ENCODE assay signal across 10 cellular contexts in the genomic region with DNA sequence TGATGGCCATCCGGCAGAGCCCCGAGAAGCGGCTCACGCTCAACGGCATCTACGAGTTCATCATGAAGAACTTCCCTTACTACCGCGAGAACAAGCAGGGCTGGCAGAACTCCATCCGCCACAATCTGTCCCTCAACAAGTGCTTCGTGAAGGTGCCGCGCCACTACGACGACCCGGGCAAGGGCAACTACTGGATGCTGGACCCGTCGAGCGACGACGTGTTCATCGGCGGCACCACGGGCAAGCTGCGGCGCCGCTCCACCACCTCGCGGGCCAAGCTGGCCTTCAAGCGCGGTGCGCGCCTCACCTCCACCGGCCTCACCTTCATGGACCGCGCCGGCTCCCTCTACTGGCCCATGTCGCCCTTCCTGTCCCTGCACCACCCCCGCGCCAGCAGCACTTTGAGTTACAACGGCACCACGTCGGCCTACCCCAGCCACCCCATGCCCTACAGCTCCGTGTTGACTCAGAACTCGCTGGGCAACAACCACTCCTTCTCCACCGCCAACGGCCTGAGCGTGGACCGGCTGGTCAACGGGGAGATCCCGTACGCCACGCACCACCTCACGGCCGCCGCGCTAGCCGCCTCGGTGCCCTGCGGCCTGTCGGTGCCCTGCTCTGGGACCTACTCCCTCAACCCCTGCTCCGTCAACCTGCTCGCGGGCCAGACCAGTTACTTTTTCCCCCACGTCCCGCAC. TPM values are rescaled to one million over a fixed set of nuclear protein-coding genes. Genes with fewer than 3 reads are reported as not detected.
A peak's percentile ranks its signal among the peaks of the same experiment; 100 is the strongest.
DNase-seq lines count a peak whose midpoint lies in the region; ATAC-seq, FAIRE-seq and TF ChIP-seq lines count a peak whose summit lies in the region.
"Had no signal": no experiment of that assay in that cellular context is flagged by ENCODE, and none has a peak within 500 bp of the region (broad histone marks: within the 10 kb centered on the region; RNA-seq: fewer than 3 reads in every experiment).

No MANE protein-coding gene starts in this region.

- H3K27me3 ChIP-seq in K562 (ENCODE audit: control insufficient read depth in 2 of 2, insufficient read depth in 2 of 2, low read length in 2 of 2) (no peaks in the 10 kb centered on the region), lower lobe of right lung (ENCODE audit: low read depth) (peaks cover 91% of the 10 kb centered on the region)
- H3K27me3 ChIP-seq: ovary had no signal

- no TSS peak for BruUV-seq in K562 (replicated peaks; lab: Mats Ljungman, UMichigan)

- WGBS in K562 (ENCODE audit: insufficient coverage, low coverage, missing lambda C conversion rate): 24% methylated on average over 21 of the region's 65 CpGs

- CTCF ChIA-PET in K562 (lab: Yijun Ruan, JAX; ENCODE audit: low intra/inter-chr PET ratio): no interaction called here

- peaks cover 59% of the 10 kb centered on the region for H3K79me2 ChIP-seq in K562 (ENCODE audit: control insufficient read depth, insufficient read depth, low read length)

- TF ChIP-seq POLR2A in K562 (conservative IDR thresholded peaks at IDR 0.05): peak; percentile 55

- no peak for TF ChIP-seq EP300 in K562 (IDR thresholded peaks at IDR 0.05; ENCODE audit: low read length)

- intact Hi-C loops in K562 (cut with micrococcal nuclease) (no loop called here), lower lobe of right lung (cut with DNase I) (no loop called here)

- H4K20me1 ChIP-seq in K562 (replicated peaks; ENCODE audit: control insufficient read depth, insufficient read depth, low read length): no peaks in the 10 kb centered on the region

- POLR2A ChIA-PET in K562 (lab: Yijun Ruan, JAX): interaction anchor here (0.6 to 1.2 kb wide), 3 partner anchors 11 to 63 kb away, joined by 3 to 4 read pairs (median 4); no protein-coding TSS in a partner anchor

- no peaks in the 10 kb centered on the region for H3K9me1 ChIP-seq in K562 (ENCODE audit: control insufficient read depth, insufficient read depth, low read length)

- H3K27ac ChIP-seq in K562 (ENCODE audit: extremely low read depth, low read depth, low read length): peak overlapping the region; percentile 73
- no peak overlapping the region for H3K27ac ChIP-seq in lower lobe of right lung
- H3K27ac ChIP-seq: ovary had no signal

- peaks cover 0 to 8% of the 10 kb centered on the region in 2 experiments; a peak in 2 of 5 replicates for H3K4me1 ChIP-seq in K562 (replicated peaks in 1 of 2; ENCODE audit: control insufficient read depth in 2 of 2, insufficient read depth in 2 of 2, low read length in 2 of 2)
- H3K4me1 ChIP-seq in lower lobe of right lung: peaks cover 10% of the 10 kb centered on the region

- in situ Hi-C loops in K562 (cut with MboI): loop anchor here (25.0 kb wide), 2 partner anchors 444 to 1444 kb away; no protein-coding TSS in a partner anchor

- H3K4me2 ChIP-seq in K562 (ENCODE audit: insufficient read depth, low read length): peak overlapping the region; percentile 78

- ATAC-seq in K562 (peak; percentile 75), lower lobe of right lung (peak; percentile 24 to 30), GM21619 (IDR thresholded peaks at IDR 0.05; ENCODE audit: unreplicated experiment) (no peak)

- TF ChIP-seq CTCF in HFF-Myc (IDR thresholded peaks at IDR 0.05; ENCODE audit: low read depth, low read length, missing control alignments): peak; percentile 9
- peak; percentile 16 to 37 (median 20); a peak in 1 of 6 replicates for TF ChIP-seq CTCF in K562 (IDR thresholded peaks at IDR 0.05 in 2 of 3, conservative IDR thresholded peaks at IDR 0.05 in 1 of 3; ENCODE audit: insufficient read depth in 2 of 3, low read depth in 1 of 3, low read length in 3 of 3)
- no peak for TF ChIP-seq CTCF in lower lobe of right lung (IDR thresholded peaks at IDR 0.05)

- peak overlapping the region; percentile 80 for H2AFZ ChIP-seq in K562 (ENCODE audit: low read depth, low read length)

- H3K9me3 ChIP-seq in K562 (replicated peaks; ENCODE audit: control insufficient read depth, insufficient read depth, low read depth, low read length) (no peaks in the 10 kb centered on the region), lower lobe of right lung (no peaks in the 10 kb centered on the region)

- no peak for TF ChIP-seq RAD21 in K562 (CRISPR knock-in tag; conservative IDR thresholded peaks at IDR 0.05 in 1 of 2, IDR thresholded peaks at IDR 0.05 in 1 of 2)

- FAIRE-seq in K562 (lab: Jason Lieb, UNC) (no peak), GM19239 (lab: Jason Lieb, UNC) (no peak)

- DNase-seq in D341Med (ENCODE audit: low spot score) (peak; percentile 50), HFF-Myc (ENCODE audit: extremely low read depth, low read depth) (no peak), K562 (ENCODE audit: extremely low read depth in 1 of 4, low spot score in 3 of 4) (peak; percentile 20 to 69 (median 36)), lower lobe of right lung (no peak), hippocampal formation (lab: John Stamatoyannopoulos, UW) (no peak), GM19239 (ENCODE audit: insufficient read length, low spot score) (no peak), NCI-H146 treated with DMSO at 0.1 percent for 48 hours (lab: John Stamatoyannopoulos, UW; ENCODE audit: unreplicated experiment) (no peak)
- DNase-seq: RPMI8226 had no signal

- H3K36me3 ChIP-seq in K562 (ENCODE audit: control insufficient read depth, insufficient read depth, low read length) (no peaks in the 10 kb centered on the region), lower lobe of right lung (no peaks in the 10 kb centered on the region)
- H3K36me3 ChIP-seq: ovary had no signal

- H3K4me3 ChIP-seq in HFF-Myc (replicated peaks; ENCODE audit: low read depth, low read length) (no peak overlapping the region), K562 (peak overlapping the region; percentile 53), lower lobe of right lung (no peak overlapping the region)
- H3K4me3 ChIP-seq: ovary had no signal

- H3K9ac ChIP-seq in K562 (ENCODE audit: insufficient read depth in 1 of 2, low read depth in 2 of 2, low read length in 2 of 2): peak overlapping the region; percentile 71 to 91

TF ChIP-seq in K562, 482 proteins besides CTCF, POLR2A, EP300 and RAD21 (continues in another document):
- TF ChIP-seq NFRKB (IDR thresholded peaks at IDR 0.05; ENCODE audit: low read depth) (no peak), CREM (IDR thresholded peaks at IDR 0.05; ENCODE audit: low read depth) (0 out of 2 replicates have a peak, but pooled peaks have one; percentile 19), ZSCAN29 (IDR thresholded peaks at IDR 0.05) (no peak), TAF7 (tag; IDR thresholded peaks at IDR 0.05) (peak; percentile 51; the same call in 1 of the 2 replicates), E2F6 (IDR thresholded peaks at IDR 0.05; ENCODE audit: borderline replicate concordance in 1 of 2, extremely low read depth in 1 of 2, insufficient read depth in 1 of 2, insufficient read length in 1 of 2, low read depth in 1 of 2, low read length in 1 of 2, poor library complexity in 1 of 2, severe bottlenecking in 1 of 2) (peak in 1 of 2 experiments; percentile 26), CCNT2 (IDR thresholded peaks at IDR 0.05; ENCODE audit: borderline replicate concordance, extremely low read depth, insufficient read length, low read depth, low read length) (peak; percentile 34), ZFX (CRISPR knock-in tag; IDR thresholded peaks at IDR 0.05) (peak; percentile 66), NFIC (IDR thresholded peaks at IDR 0.05) (peak; percentile 42; the same call in 1 of the 2 replicates), ZNF398 (CRISPR knock-in tag; IDR thresholded peaks at IDR 0.05) (no peak), ATF1 (CRISPR knock-in tag; IDR thresholded peaks at IDR 0.05) (no peak), ATF1 (tag; IDR thresholded peaks at IDR 0.05) (0 out of 2 replicates have a peak, but pooled peaks have one; percentile 30), ZNF644 (tag; IDR thresholded peaks at IDR 0.05; ENCODE audit: low read depth) (no peak), ZEB2 (IDR thresholded peaks at IDR 0.05) (peak; percentile 55; the same call in 1 of the 2 replicates)

RNA-seq across cellular contexts. Expression of gene FOXG1, which starts 1.4 kb away (rescaled TPM):
- 1.0 and 1.7 TPM in 2 replicates for total RNA-seq in K562 (2011; cell fraction: chromatin; rRNA removed; ENCODE audit: low replicate concordance)
- total RNA-seq in K562 (2011; cell fraction: nucleolus; rRNA removed): 0.53 and 1.0 TPM in 2 replicates
- total RNA-seq in K562 (2011; cell fraction: nucleoplasm; rRNA removed): 1.2 and 1.7 TPM in 2 replicates
- total RNA-seq in K562 (2014; rRNA removed) (0.68 and 1.2 TPM in 2 replicates), K562 (2014; rRNA removed; fragmentation: Illumina TruSeq; extraction: Trizol) (0.69 and 0.70 TPM in 2 replicates), K562 (2015; rRNA removed; fragmentation: Illumina TruSeq; extraction: Trizol) (0.94 and 1.1 TPM in 2 replicates), K562 (2021) (3.0 and 3.7 TPM in 2 replicates), lower lobe of right lung (not detected)
- polyA plus RNA-seq in K562 (2011; rRNA removed) (0.55 and 0.56 TPM in 2 replicates), K562 (2014; fragmentation: Illumina TruSeq; extraction: Trizol) (0.74 and 1.2 TPM in 2 replicates), K562 (2014; fragmentation: Nextera tagmentation; extraction: Ambion mirVana) (1 to 10 TPM in 1 of 2 experiments, under 1 TPM in 1; 0.85 to 1.4 TPM), K562 (2014; rRNA removed) (1.3 TPM in 2 replicates)
- polyA plus RNA-seq in K562 (2011; cell fraction: cytosol; rRNA removed): 0.41 and 0.97 TPM in 2 replicates
- polyA plus RNA-seq in K562 (2011; cell fraction: nucleus; rRNA removed): 2.6 and 3.1 TPM in 2 replicates
- polyA plus RNA-seq in K562 (2012): 2.5 and 2.8 TPM in 2 replicates
- 0.21 TPM in 2 replicates for polyA minus RNA-seq in K562 (2011; rRNA and poly(A)+ RNA removed)
- 0.27 and 0.48 TPM in 2 replicates for polyA minus RNA-seq in K562 (2011; cell fraction: cytosol; rRNA and poly(A)+ RNA removed)
- 0.54 and 0.89 TPM in 2 replicates for polyA minus RNA-seq in K562 (2011; cell fraction: nucleus; rRNA and poly(A)+ RNA removed)

Comparison
In these comparisons a context has a peak if more than half of its experiments do, and no peak if none do; other contexts are left out.
1. DNase-seq: peak in D341Med (single experiment) and K562 (4 of 4); none in HFF-Myc (single experiment), lower lobe of right lung (single experiment), hippocampal formation (0 of 2), GM19239 (single experiment) and NCI-H146 treated with DMSO at 0.1 percent for 48 hours (single experiment).